In the genomic region with DNA sequence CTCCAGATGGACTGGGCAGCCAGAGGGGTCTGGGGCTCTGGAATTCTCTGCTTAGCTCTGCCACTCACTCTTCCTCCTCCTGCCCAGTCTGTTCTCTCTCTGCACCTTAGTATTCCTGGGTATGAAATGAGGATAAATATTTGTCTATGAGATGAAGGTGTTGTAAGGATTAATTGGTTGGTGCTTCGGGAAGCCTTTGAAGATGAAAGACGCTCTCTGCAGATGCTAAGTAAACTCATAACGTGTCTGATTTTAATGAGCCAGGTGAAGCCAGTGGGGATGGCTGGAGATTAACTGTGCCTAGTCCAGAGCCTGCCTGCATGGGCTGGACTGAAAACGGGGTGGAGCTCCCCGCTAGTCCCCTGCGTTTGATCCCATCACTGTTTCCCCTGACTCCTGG, we compare ENCODE assay signal across 22 cellular contexts. TPM values are rescaled to one million over a fixed set of nuclear protein-coding genes. Genes with fewer than 3 reads are reported as not detected.
"Had no signal": no experiment of that assay in that cellular context is flagged by ENCODE, and none has a peak within 500 bp of the region (broad histone marks: within the 10 kb centered on the region; RNA-seq: fewer than 3 reads in every experiment).

No MANE protein-coding gene starts in this region.

- H3K9me3 ChIP-seq: heart left ventricle, mucosa of descending colon, ovary, right atrium auricular region, suprapubic skin, thyroid gland had no signal

- H3K27ac ChIP-seq: coronary artery, heart left ventricle, neural progenitor cell, ovary, right atrium auricular region, suprapubic skin had no signal

- H3K27me3 Mint-ChIP-seq: type B pancreatic cell had no signal

- H3K36me3 Mint-ChIP-seq: naive thymus-derived CD8-positive, alpha-beta T cell; neural progenitor cell; type B pancreatic cell had no signal

- H3K9ac ChIP-seq: neural progenitor cell had no signal

- H3K9me3 Mint-ChIP-seq: type B pancreatic cell had no signal

- H3K36me3 ChIP-seq: heart left ventricle, neural progenitor cell, ovary, right atrium auricular region, suprapubic skin, thyroid gland had no signal

- DNase-seq: effector CD4-positive, alpha-beta T cell; heart left ventricle; hippocampal formation; mammary epithelial cell; naive thymus-derived CD8-positive, alpha-beta T cell; nucleus accumbens; ovary; small intestine; stimulated activated CD4-positive, alpha-beta T cell treated with anti-CD3 and anti-CD28 coated beads, Interleukin-2, amount 100 ng/mL, for 48 hours; stimulated activated CD8-positive, alpha-beta memory T cell treated with anti-CD3 and anti-CD28 coated beads, Interleukin-4, amount 100 ng/mL, for 48 hours; stimulated activated naive CD8-positive, alpha-beta T cell treated with anti-CD3 and anti-CD28 coated beads, Interleukin-15, Interleukin-2, amounts not matched to agents 100 U/mL and 50 U/mL, for 24 hours; thyroid gland had no signal

- ATAC-seq: heart left ventricle; mucosa of descending colon; naive thymus-derived CD8-positive, alpha-beta T cell; stimulated activated effector memory CD8-positive, alpha-beta T cell treated with anti-CD3 and anti-CD28 coated beads, Interleukin-12 subunit alpha, Interleukin-12 subunit beta, amount 100 ng/mL, for 72 hours; stimulated activated naive CD8-positive, alpha-beta T cell treated with anti-CD3 and anti-CD28 coated beads, Interleukin-15, Interleukin-2, amounts not matched to agents 100 U/mL and 50 U/mL, for 24 hours had no signal

- H3K4me3 ChIP-seq: coronary artery, heart left ventricle, mucosa of descending colon, neural progenitor cell, ovary, right atrium auricular region, suprapubic skin, thyroid gland had no signal

- H3K4me3 Mint-ChIP-seq: naive thymus-derived CD8-positive, alpha-beta T cell; neural progenitor cell; stimulated activated effector memory CD8-positive, alpha-beta T cell treated with anti-CD3 and anti-CD28 coated beads, Interleukin-12 subunit alpha, Interleukin-12 subunit beta, amount 100 ng/mL, for 72 hours; type B pancreatic cell had no signal

- H3K27me3 ChIP-seq: heart left ventricle, neural progenitor cell, ovary, right atrium auricular region, thyroid gland had no signal

- H3K27ac Mint-ChIP-seq: neural progenitor cell, type B pancreatic cell had no signal

RNA-seq across cellular contexts. Expression of gene TCP11, which starts 23.1 kb away (rescaled TPM):
- total RNA-seq: heart left ventricle; kidney epithelial cell; mammary epithelial cell; mesenteric fat pad; mucosa of descending colon; naive thymus-derived CD8-positive, alpha-beta T cell; posterior vena cava; right atrium auricular region had no signal
- polyA plus RNA-seq: mammary epithelial cell; naive thymus-derived CD8-positive, alpha-beta T cell; small intestine had no signal
